In the genomic region with DNA sequence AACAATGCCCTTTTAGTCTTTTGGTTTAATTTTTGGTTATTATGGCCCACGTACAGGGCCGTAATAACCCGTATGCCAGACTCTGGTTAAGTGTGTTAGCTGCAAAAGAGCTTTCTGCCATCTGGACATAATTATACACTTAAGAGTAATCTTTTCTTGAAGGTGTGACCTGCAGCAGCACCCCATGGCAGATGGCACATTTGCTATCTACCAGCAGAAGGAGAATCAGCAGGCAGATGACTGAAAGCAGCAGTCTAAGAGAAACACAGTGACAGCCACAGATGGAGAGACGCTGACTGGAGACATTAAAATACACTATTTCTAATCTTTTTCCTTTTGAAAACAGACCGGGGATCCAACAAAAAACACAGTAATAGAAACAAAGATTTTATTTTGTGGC, we compare ENCODE assay signal across 18 cellular contexts.
A peak's percentile ranks its signal among the peaks of the same experiment; 100 is the strongest.
DNase-seq lines count a peak whose midpoint lies in the region; ATAC-seq, FAIRE-seq and TF ChIP-seq lines count a peak whose summit lies in the region.
"Had no signal": no experiment of that assay in that cellular context is flagged by ENCODE, and none has a peak within 500 bp of the region (broad histone marks: within the 10 kb centered on the region; RNA-seq: fewer than 3 reads in every experiment).

No MANE protein-coding gene starts in this region.

- peak overlapping the region; percentile 14 to 53 for H3K27ac Mint-ChIP-seq in effector memory CD8-positive, alpha-beta T cell
- H3K27ac Mint-ChIP-seq: activated CD4-positive, alpha-beta memory T cell treated with anti-CD3 and anti-CD28 coated beads, Interleukin-2, amount 10 ng/mL, durations not matched to agents 7 days and 5 days; progenitor cell of endocrine pancreas; stimulated activated naive CD8-positive, alpha-beta T cell treated with anti-CD3 and anti-CD28 coated beads, Interleukin-15, Interleukin-2, amounts not matched to agents 100 ng/mL and 50 ng/mL, for 24 hours had no signal

- H3K27me3 Mint-ChIP-seq in effector memory CD8-positive, alpha-beta T cell, result no peaks in the 10 kb centered on the region
- H3K27me3 Mint-ChIP-seq: activated CD4-positive, alpha-beta memory T cell treated with anti-CD3 and anti-CD28 coated beads, Interleukin-2, amount 10 ng/mL, durations not matched to agents 7 days and 5 days; progenitor cell of endocrine pancreas; stimulated activated naive CD8-positive, alpha-beta T cell treated with anti-CD3 and anti-CD28 coated beads, Interleukin-15, Interleukin-2, amounts not matched to agents 100 ng/mL and 50 ng/mL, for 24 hours had no signal

- H3K36me3 Mint-ChIP-seq in effector memory CD8-positive, alpha-beta T cell (ENCODE audit: insufficient read depth), result peaks cover 57% of the 10 kb centered on the region

- FAIRE-seq in D721Med (lab: Jason Lieb, UNC), result peak; percentile 97
- FAIRE-seq: bronchial epithelial cell, GM19239 had no signal

- DNase-seq in D721Med (ENCODE audit: insufficient read length, low spot score) (no peak), NCI-H1092 treated with DMSO at 0.1 percent for 48 hours (lab: John Stamatoyannopoulos, UW) (peak; percentile 34), NCI-H524 treated with DMSO at 0.1 percent for 48 hours (lab: John Stamatoyannopoulos, UW) (peak; percentile 96), NOMO-1 treated with DMSO at 0.1 percent for 48 hours (lab: John Stamatoyannopoulos, UW; ENCODE audit: unreplicated experiment) (no peak), NCI-H526 treated with DMSO at 0.1 percent for 48 hours (lab: John Stamatoyannopoulos, UW) (no peak)
- DNase-seq in effector memory CD8-positive, alpha-beta T cell, result no peak
- DNase-seq: activated CD4-positive, alpha-beta memory T cell treated with anti-CD3 and anti-CD28 coated beads, Interleukin-2, amount 10 ng/mL, durations not matched to agents 7 days and 5 days; AML-193; Caco-2; GOT3; midbrain; transverse colon had no signal

- no peaks in the 10 kb centered on the region for H3K9me3 Mint-ChIP-seq in effector memory CD8-positive, alpha-beta T cell
- H3K9me3 Mint-ChIP-seq: activated CD4-positive, alpha-beta memory T cell treated with anti-CD3 and anti-CD28 coated beads, Interleukin-2, amount 10 ng/mL, durations not matched to agents 7 days and 5 days; stimulated activated naive CD8-positive, alpha-beta T cell treated with anti-CD3 and anti-CD28 coated beads, Interleukin-15, Interleukin-2, amounts not matched to agents 100 ng/mL and 50 ng/mL, for 24 hours had no signal

- TF ChIP-seq CTCF in D721Med (IDR thresholded peaks at IDR 0.05; ENCODE audit: insufficient read depth, missing control alignments), result no peak

- no peak for ATAC-seq in effector memory CD8-positive, alpha-beta T cell (replicated peaks)
- no peak for ATAC-seq in GM19035 (IDR thresholded peaks at IDR 0.05; ENCODE audit: unreplicated experiment)
- ATAC-seq: Right ventricle myocardium inferior had no signal

- no peak overlapping the region for H3K4me3 Mint-ChIP-seq in effector memory CD8-positive, alpha-beta T cell
- H3K4me3 Mint-ChIP-seq: activated CD4-positive, alpha-beta memory T cell treated with anti-CD3 and anti-CD28 coated beads, Interleukin-2, amount 10 ng/mL, durations not matched to agents 7 days and 5 days; stimulated activated naive CD8-positive, alpha-beta T cell treated with anti-CD3 and anti-CD28 coated beads, Interleukin-15, Interleukin-2, amounts not matched to agents 100 ng/mL and 50 ng/mL, for 24 hours had no signal

- H3K4me1 Mint-ChIP-seq in effector memory CD8-positive, alpha-beta T cell (ENCODE audit: low read depth in 2 of 2), result peaks cover 0 to 4% of the 10 kb centered on the region in 2 donors
- H3K4me1 Mint-ChIP-seq: activated CD4-positive, alpha-beta memory T cell treated with anti-CD3 and anti-CD28 coated beads, Interleukin-2, amount 10 ng/mL, durations not matched to agents 7 days and 5 days had no signal

Comparison
In these comparisons a context has a peak if more than half of its experiments do, and no peak if none do; other contexts are left out.
1. DNase-seq: peak in NCI-H1092 treated with DMSO at 0.1 percent for 48 hours (single experiment) and NCI-H524 treated with DMSO at 0.1 percent for 48 hours (single experiment); none in D721Med (single experiment), effector memory CD8-positive, alpha-beta T cell (0 of 3), NOMO-1 treated with DMSO at 0.1 percent for 48 hours (single experiment) and NCI-H526 treated with DMSO at 0.1 percent for 48 hours (single experiment).